Comparison of ENCODE assay signal across 18 cellular contexts in genomic region chr19:35220315-35220921, GRCh38. TPM values are rescaled to one million over a fixed set of nuclear protein-coding genes. Genes with fewer than 3 reads are reported as not detected.
DNase-seq lines count a peak whose midpoint lies in the region; ATAC-seq and TF ChIP-seq lines count a peak whose summit lies in the region.
"Had no signal": no experiment of that assay in that cellular context is flagged by ENCODE, and none has a peak within 500 bp of the region (broad histone marks: within the 10 kb centered on the region; RNA-seq: fewer than 3 reads in every experiment).

No MANE protein-coding gene starts in this region.

- H3K27me3 Mint-ChIP-seq in activated naive CD8-positive, alpha-beta T cell treated with anti-CD3 and anti-CD28 coated beads, Interleukin-2, amount 50 U/mL, for 24 hours, result no peaks in the 10 kb centered on the region
- no peaks in the 10 kb centered on the region for H3K27me3 Mint-ChIP-seq in activated T-helper 17 cell treated with anti-CD3 and anti-CD28 coated beads, Interleukin-2, amount 50 U/mL, for 72 hours

- peaks cover 9% of the 10 kb centered on the region for H3K9me3 Mint-ChIP-seq in activated naive CD8-positive, alpha-beta T cell treated with anti-CD3 and anti-CD28 coated beads, Interleukin-2, amount 50 U/mL, for 24 hours
- H3K9me3 Mint-ChIP-seq in activated T-helper 17 cell treated with anti-CD3 and anti-CD28 coated beads, Interleukin-2, amount 50 U/mL, for 72 hours, result peaks cover 7% of the 10 kb centered on the region

- peaks cover 31% of the 10 kb centered on the region for H3K4me1 ChIP-seq in lower lobe of right lung
- H3K4me1 ChIP-seq: psoas muscle had no signal

- intact Hi-C loops in lower lobe of right lung (cut with DNase I), result no loop called here

- H3K36me3 Mint-ChIP-seq in activated naive CD8-positive, alpha-beta T cell treated with anti-CD3 and anti-CD28 coated beads, Interleukin-2, amount 50 U/mL, for 24 hours (ENCODE audit: low read depth), result no peaks in the 10 kb centered on the region
- no peaks in the 10 kb centered on the region for H3K36me3 Mint-ChIP-seq in activated T-helper 17 cell treated with anti-CD3 and anti-CD28 coated beads, Interleukin-2, amount 50 U/mL, for 72 hours (ENCODE audit: low read depth)

- H3K27ac Mint-ChIP-seq in activated naive CD8-positive, alpha-beta T cell treated with anti-CD3 and anti-CD28 coated beads, Interleukin-2, amount 50 U/mL, for 24 hours, result peak overlapping the region; percentile 49
- H3K27ac Mint-ChIP-seq in activated T-helper 17 cell treated with anti-CD3 and anti-CD28 coated beads, Interleukin-2, amount 50 U/mL, for 72 hours, result no peak overlapping the region

- H3K27me3 ChIP-seq in lower lobe of right lung (ENCODE audit: low read depth), result no peaks in the 10 kb centered on the region

- no peaks in the 10 kb centered on the region for H3K36me3 ChIP-seq in lower lobe of right lung

- no peak for ATAC-seq in activated naive CD8-positive, alpha-beta T cell treated with anti-CD3 and anti-CD28 coated beads, Interleukin-2, amount 50 U/mL, for 24 hours
- ATAC-seq in lower lobe of right lung, result peak; percentile 26 to 38
- ATAC-seq in HG03135 (IDR thresholded peaks at IDR 0.05; ENCODE audit: unreplicated experiment), result no peak
- ATAC-seq in HG03439 (IDR thresholded peaks at IDR 0.05; ENCODE audit: unreplicated experiment), result no peak
- ATAC-seq in activated T-helper 17 cell treated with anti-CD3 and anti-CD28 coated beads, Interleukin-2, amount 50 U/mL, for 72 hours (replicated peaks), result no peak
- ATAC-seq: psoas muscle had no signal

- no peak overlapping the region for H3K4me3 Mint-ChIP-seq in activated naive CD8-positive, alpha-beta T cell treated with anti-CD3 and anti-CD28 coated beads, Interleukin-2, amount 50 U/mL, for 24 hours
- no peak overlapping the region for H3K4me3 Mint-ChIP-seq in activated T-helper 17 cell treated with anti-CD3 and anti-CD28 coated beads, Interleukin-2, amount 50 U/mL, for 72 hours

- H3K27ac ChIP-seq in lower lobe of right lung, result peak overlapping the region; percentile 36
- H3K27ac ChIP-seq: 22Rv1, C4-2B, epithelial cell of prostate, psoas muscle had no signal

- TF ChIP-seq CTCF in lower lobe of right lung (IDR thresholded peaks at IDR 0.05), result no peak

- H3K4me1 Mint-ChIP-seq in activated naive CD8-positive, alpha-beta T cell treated with anti-CD3 and anti-CD28 coated beads, Interleukin-2, amount 50 U/mL, for 24 hours, result peaks cover 16% of the 10 kb centered on the region
- peaks cover 12% of the 10 kb centered on the region for H3K4me1 Mint-ChIP-seq in activated T-helper 17 cell treated with anti-CD3 and anti-CD28 coated beads, Interleukin-2, amount 50 U/mL, for 72 hours

- H3K4me3 ChIP-seq in lower lobe of right lung, result no peak overlapping the region
- H3K4me3 ChIP-seq: psoas muscle had no signal

- no peaks in the 10 kb centered on the region for H3K9me3 ChIP-seq in lower lobe of right lung
- H3K9me3 ChIP-seq: psoas muscle had no signal

- DNase-seq in NCI-H2171 treated with DMSO at 0.1 percent for 48 hours (lab: John Stamatoyannopoulos, UW), result peak; percentile 11
- no peak for DNase-seq in NCI-H2171 (lab: John Stamatoyannopoulos, UW)
- peak; percentile 24 for DNase-seq in GF-D8 (lab: John Stamatoyannopoulos, UW)
- DNase-seq in activated naive CD8-positive, alpha-beta T cell treated with anti-CD3 and anti-CD28 coated beads, Interleukin-2, amount 50 U/mL, for 24 hours, result no peak
- no peak for DNase-seq in lower lobe of right lung
- DNase-seq: NCI-H1105 treated with DMSO at 0.1 percent for 48 hours, NCI-H446, psoas muscle, substantia nigra had no signal

RNA-seq across cellular contexts. Expression of gene FAM187B, which starts 8.1 kb away (rescaled TPM):
- total RNA-seq in lower lobe of right lung, result 0.41 TPM
- total RNA-seq in activated T-helper 17 cell treated with anti-CD3 and anti-CD28 coated beads, Interleukin-2, amount 50 U/mL, for 72 hours, result under 1 TPM in 1 of 2 donors, not detected in 1; 0.58 TPM
- total RNA-seq: activated CD8-positive, alpha-beta memory T cell treated with anti-CD3 and anti-CD28 coated beads for 36 hours; cerebellum; Daoy; psoas muscle had no signal

RNA-seq across cellular contexts. Expression of gene LSR, which starts 28.4 kb away (rescaled TPM):
- total RNA-seq in lower lobe of right lung, result 74.1 TPM
- 10 to 100 TPM; 19.1 to 38.0 TPM for total RNA-seq in activated T-helper 17 cell treated with anti-CD3 and anti-CD28 coated beads, Interleukin-2, amount 50 U/mL, for 72 hours

RNA-seq across cellular contexts. Expression of gene USF2, which starts 48.3 kb away (rescaled TPM):
- 171 TPM for total RNA-seq in lower lobe of right lung
- total RNA-seq in activated T-helper 17 cell treated with anti-CD3 and anti-CD28 coated beads, Interleukin-2, amount 50 U/mL, for 72 hours, result 100 to 1,000 TPM; 109 to 121 TPM

Comparison
In these comparisons a context has a peak if more than half of its experiments do, and no peak if none do; other contexts are left out.
1. DNase-seq: peak in NCI-H2171 treated with DMSO at 0.1 percent for 48 hours (single experiment) and GF-D8 (single experiment); none in NCI-H2171 (single experiment), activated naive CD8-positive, alpha-beta T cell treated with anti-CD3 and anti-CD28 coated beads, Interleukin-2, amount 50 U/mL, for 24 hours (single experiment) and lower lobe of right lung (single experiment).
2. ATAC-seq: peak in lower lobe of right lung (2 of 2); none in activated naive CD8-positive, alpha-beta T cell treated with anti-CD3 and anti-CD28 coated beads, Interleukin-2, amount 50 U/mL, for 24 hours (single experiment), HG03135 (single experiment), HG03439 (single experiment) and activated T-helper 17 cell treated with anti-CD3 and anti-CD28 coated beads, Interleukin-2, amount 50 U/mL, for 72 hours (single experiment).